Comparison of ENCODE assay signal across 8 cellular contexts in genomic region chr9:94014066-94014654, GRCh38. TPM values are rescaled to one million over a fixed set of nuclear protein-coding genes. Genes with fewer than 3 reads are reported as not detected.
DNase-seq lines count a peak whose midpoint lies in the region; ATAC-seq and TF ChIP-seq lines count a peak whose summit lies in the region.

No MANE protein-coding gene starts in this region.

- H3K9me2 ChIP-seq in GM23248 (ENCODE audit: insufficient read depth) (no peaks in the 10 kb centered on the region), PC-9 (ENCODE audit: insufficient read depth) (no peaks in the 10 kb centered on the region)

- peak; percentile 82 for TF ChIP-seq CTCF in AG10803 (conservative IDR thresholded peaks at IDR 0.05; ENCODE audit: low read length)
- TF ChIP-seq CTCF in PC-9 (conservative IDR thresholded peaks at IDR 0.05): peak; percentile 73
- TF ChIP-seq CTCF in fibroblast of mammary gland (conservative IDR thresholded peaks at IDR 0.05; ENCODE audit: control insufficient read depth, insufficient read depth, low read depth, low read length): peak; percentile 78
- peak in 3 of 5 experiments; percentile 31 to 63 (median 53) for TF ChIP-seq CTCF in gastrocnemius medialis (IDR thresholded peaks at IDR 0.05 in 4 of 5, conservative IDR thresholded peaks at IDR 0.05 in 1 of 5)

- H3K27me3 ChIP-seq in GM23248 (replicated peaks; ENCODE audit: insufficient read depth) (no peaks in the 10 kb centered on the region), PC-9 (ENCODE audit: insufficient read depth, low read depth) (no peaks in the 10 kb centered on the region), gastrocnemius medialis (no peaks in the 10 kb centered on the region)

- 0 to 6% methylated on average over 1 of the region's 1 CpG for WGBS in GM23248 (ENCODE audit: low coverage in 1 of 2, low lambda C conversion rate in 2 of 2, missing lambda C conversion rate in 2 of 2), 2 experiments

- H2AFZ ChIP-seq in GM23248 (no peak overlapping the region), PC-9 (no peak overlapping the region)

- POLR2A ChIA-PET in PC-9 (lab: Charles Lee; ENCODE audit: unreplicated experiment): interaction anchor here (0.5 kb wide), 1 partner anchor 270 kb away, joined by 4 read pairs; no protein-coding TSS in a partner anchor

- H3K4me3 ChIP-seq in AG10803 (ENCODE audit: low read length): no peak overlapping the region
- no peak overlapping the region for H3K4me3 ChIP-seq in GM23248
- H3K4me3 ChIP-seq in PC-9: no peak overlapping the region
- no peak overlapping the region for H3K4me3 ChIP-seq in fibroblast of mammary gland (ENCODE audit: control insufficient read depth, low read depth, low read length)
- no peak overlapping the region for H3K4me3 ChIP-seq in gastrocnemius medialis

- H3K79me2 ChIP-seq in GM23248 (ENCODE audit: insufficient read depth) (no peaks in the 10 kb centered on the region), PC-9 (ENCODE audit: low read depth) (no peaks in the 10 kb centered on the region)

- H3K27ac ChIP-seq in GM23248 (no peak overlapping the region), PC-9 (no peak overlapping the region), gastrocnemius medialis (no peak overlapping the region)

- no TSS peak for BruUV-seq in PC-9 (replicated peaks; lab: Mats Ljungman, UMichigan)

- H3K4me1 ChIP-seq in GM23248 (ENCODE audit: insufficient read depth): no peaks in the 10 kb centered on the region; the same call in 1 of the 2 replicates
- H3K4me1 ChIP-seq in PC-9 (replicated peaks; ENCODE audit: insufficient read depth): no peaks in the 10 kb centered on the region
- no peaks in the 10 kb centered on the region for H3K4me1 ChIP-seq in gastrocnemius medialis

- in situ Hi-C loops in GM23248 (cut with MboI) (loop anchor here (10.0 kb wide), 1 partner anchor 201 kb away; no protein-coding TSS in a partner anchor), gastrocnemius medialis (cut with MboI; ENCODE audit: low sequenced_read_pairs in 4 of 4) (loop anchor here in 1 of 4 donors (25.0 kb wide), 1 partner anchor 98 kb away; no protein-coding TSS in a partner anchor)

- H3K9me3 ChIP-seq in GM23248 (ENCODE audit: low read depth) (no peaks in the 10 kb centered on the region), PC-9 (ENCODE audit: insufficient read depth, low read depth) (0 out of 2 replicates have a peak, but pooled peaks cover 2% of the 10 kb centered on the region), gastrocnemius medialis (no peaks in the 10 kb centered on the region)

- H3K9ac ChIP-seq in GM23248: no peak overlapping the region

- H3K36me3 ChIP-seq in GM23248 (ENCODE audit: low read depth): no peaks in the 10 kb centered on the region
- H3K36me3 ChIP-seq in PC-9 (ENCODE audit: low read depth): no peaks in the 10 kb centered on the region
- no peaks in the 10 kb centered on the region for H3K36me3 ChIP-seq in gastrocnemius medialis

- intact Hi-C loops in PC-9 (cut with micrococcal nuclease; ENCODE audit: unreplicated experiment): loop anchor here (1.0 to 5.0 kb wide), 2 partner anchors 53 to 199 kb away; no protein-coding TSS in a partner anchor
- intact Hi-C loops in gastrocnemius medialis (cut with DNase I; ENCODE audit: low total_unique reads): loop anchor here (1.0 kb wide), 1 partner anchor 199 kb away; no protein-coding TSS in a partner anchor

- DNase-seq in AG10803 (ENCODE audit: low read depth): peak; percentile 32
- peak; percentile 67 for DNase-seq in GM23248
- DNase-seq in PC-9: peak in 1 of 2 experiments; percentile 16
- peak; percentile 63 for DNase-seq in fibroblast of mammary gland (ENCODE audit: low read depth)
- DNase-seq in gastrocnemius medialis: no peak
- DNase-seq in activated effector memory CD4-positive, alpha-beta T cell treated with anti-CD3 and anti-CD28 coated beads, Interleukin-2, amount 50 U/mL, for 16 hours: no peak
- no peak for DNase-seq in DMS79 (lab: John Stamatoyannopoulos, UW)
- DNase-seq in activated naive CD4-positive, alpha-beta T cell treated with anti-CD3 and anti-CD28 coated beads, Interleukin-2, amount 50 U/mL, for 16 hours: no peak

- peak; percentile 47 to 60 for ATAC-seq in gastrocnemius medialis

- TF ChIP-seq POLR2A in gastrocnemius medialis (IDR thresholded peaks at IDR 0.05): no peak

- CTCF ChIA-PET in PC-9 (lab: Charles Lee): interaction anchor here (0.5 to 3.0 kb wide), 3 partner anchors 200 to 881 kb away, joined by 3 to 22 read pairs (median 11); no protein-coding TSS in a partner anchor

- H3F3A ChIP-seq in GM23248 (ENCODE audit: insufficient read depth) (no peaks in the 10 kb centered on the region), PC-9 (ENCODE audit: insufficient read depth, low read depth) (no peaks in the 10 kb centered on the region)

- H3K4me2 ChIP-seq in GM23248 (ENCODE audit: unreplicated experiment) (no peak overlapping the region), PC-9 (no peak overlapping the region)

- no peaks in the 10 kb centered on the region for H4K20me1 ChIP-seq in GM23248 (ENCODE audit: insufficient read depth)
- H4K20me1 ChIP-seq in PC-9 (ENCODE audit: insufficient read depth): no peaks in the 10 kb centered on the region

RNA-seq across cellular contexts. Expression of gene BARX1, which starts 59.0 kb away (rescaled TPM):
- total RNA-seq in GM23248 (2014; rRNA removed; shearing (Covaris generic)): not detected in 2 replicates
- polyA plus RNA-seq in GM23248 (2016; fragmentation: Nextera tagmentation; extraction: Ambion mirVana): not detected in 2 replicates
- total RNA-seq in PC-9 (2021) (not detected in 2 replicates), gastrocnemius medialis (not detected)

Comparison
In these comparisons a context has a peak if more than half of its experiments do, and no peak if none do; other contexts are left out.
1. DNase-seq: peak in AG10803 (single experiment), GM23248 (single experiment) and fibroblast of mammary gland (single experiment); none in gastrocnemius medialis (0 of 2), activated effector memory CD4-positive, alpha-beta T cell treated with anti-CD3 and anti-CD28 coated beads, Interleukin-2, amount 50 U/mL, for 16 hours (single experiment), DMS79 (single experiment) and activated naive CD4-positive, alpha-beta T cell treated with anti-CD3 and anti-CD28 coated beads, Interleukin-2, amount 50 U/mL, for 16 hours (single experiment).
2. Peak in every context shown above with its lines, with median percentiles within 50 percentile points of each other: CTCF ChIP-seq.